17 cellular contexts compared by ENCODE assay signal in genomic region chrX:148441387-148441786, GRCh38.
"Had no signal": no experiment of that assay in that cellular context is flagged by ENCODE, and none has a peak within 500 bp of the region (broad histone marks: within the 10 kb centered on the region; RNA-seq: fewer than 3 reads in every experiment).

No MANE protein-coding gene starts in this region.

- H3K4me1 ChIP-seq: foreskin keratinocyte, left ventricle myocardium inferior, pancreas, sigmoid colon, upper lobe of right lung had no signal

- H3K36me3 Mint-ChIP-seq: activated naive CD8-positive, alpha-beta T cell treated with anti-CD3 and anti-CD28 coated beads for 36 hours; naive thymus-derived CD4-positive, alpha-beta T cell had no signal

- H3K27me3 ChIP-seq: brain microvascular endothelial cell, foreskin keratinocyte, pancreas, sigmoid colon, upper lobe of right lung had no signal

- DNase-seq: activated naive CD8-positive, alpha-beta T cell treated with anti-CD3 and anti-CD28 coated beads for 36 hours; amygdala; brain microvascular endothelial cell; effector CD8-positive, alpha-beta T cell; foreskin keratinocyte; kidney; left ventricle myocardium inferior; mucosa of descending colon; naive thymus-derived CD4-positive, alpha-beta T cell; pancreas; sigmoid colon; stimulated activated CD4-positive, alpha-beta T cell treated with anti-CD3 and anti-CD28 coated beads, Interleukin-2, amount 100 ng/mL, for 24 hours; upper lobe of right lung had no signal

- H3K27me3 Mint-ChIP-seq: activated naive CD8-positive, alpha-beta T cell treated with anti-CD3 and anti-CD28 coated beads for 36 hours; naive thymus-derived CD4-positive, alpha-beta T cell had no signal

- H3K27ac Mint-ChIP-seq: activated naive CD8-positive, alpha-beta T cell treated with anti-CD3 and anti-CD28 coated beads for 36 hours; activated T-helper 1 cell treated with anti-CD3 and anti-CD28 coated beads, Interleukin-12 subunit alpha, Interleukin-12 subunit beta, Interleukin-2, Interleukin-4 antibody, amounts not matched to agents 30 ng/mL and 10 ng/mL and 1 ng/mL, durations not matched to agents 14 hours and 24 hours and 36 hours; naive thymus-derived CD4-positive, alpha-beta T cell; T-helper 2 cell treated with Interferon-gamma antibody and Interleukin-4, amounts not matched to agents 5 μg/mL and 100 μg/mL, for 36 hours had no signal

- H3K27ac ChIP-seq: brain microvascular endothelial cell, foreskin keratinocyte, left ventricle myocardium inferior, pancreas, sigmoid colon, thoracic aorta, upper lobe of right lung had no signal

- H3K4me3 Mint-ChIP-seq: activated naive CD8-positive, alpha-beta T cell treated with anti-CD3 and anti-CD28 coated beads for 36 hours; activated T-helper 1 cell treated with anti-CD3 and anti-CD28 coated beads, Interleukin-12 subunit alpha, Interleukin-12 subunit beta, Interleukin-2, Interleukin-4 antibody, amounts not matched to agents 30 ng/mL and 10 ng/mL and 1 ng/mL, durations not matched to agents 14 hours and 24 hours and 36 hours; naive thymus-derived CD4-positive, alpha-beta T cell; T-helper 2 cell treated with Interferon-gamma antibody and Interleukin-4, amounts not matched to agents 5 μg/mL and 100 μg/mL, for 36 hours had no signal

- H3K9me3 ChIP-seq: left ventricle myocardium inferior, mucosa of descending colon, pancreas, sigmoid colon, thoracic aorta, upper lobe of right lung had no signal

- H3K9me3 Mint-ChIP-seq: activated naive CD8-positive, alpha-beta T cell treated with anti-CD3 and anti-CD28 coated beads for 36 hours; activated T-helper 1 cell treated with anti-CD3 and anti-CD28 coated beads, Interleukin-12 subunit alpha, Interleukin-12 subunit beta, Interleukin-2, Interleukin-4 antibody, amounts not matched to agents 30 ng/mL and 10 ng/mL and 1 ng/mL, durations not matched to agents 14 hours and 24 hours and 36 hours; naive thymus-derived CD4-positive, alpha-beta T cell; T-helper 2 cell treated with Interferon-gamma antibody and Interleukin-4, amounts not matched to agents 5 μg/mL and 100 μg/mL, for 36 hours had no signal

- H3K4me3 ChIP-seq: left ventricle myocardium inferior, mucosa of descending colon, pancreas, sigmoid colon, thoracic aorta, upper lobe of right lung had no signal

- H3K36me3 ChIP-seq: brain microvascular endothelial cell, left ventricle myocardium inferior, pancreas, sigmoid colon, thoracic aorta, upper lobe of right lung had no signal

- ATAC-seq: activated CD4-positive, CD25-positive, alpha-beta regulatory T cell treated with anti-CD3 and anti-CD28 coated beads, Interleukin-2, amount 50 U/mL, for 24 hours; foreskin keratinocyte; mucosa of descending colon; naive thymus-derived CD4-positive, alpha-beta T cell; pancreas; upper lobe of right lung had no signal
